9 cellular contexts compared by ENCODE assay signal in genomic region chr18:45920367-45920766, GRCh38. TPM values are rescaled to one million over a fixed set of nuclear protein-coding genes. Genes with fewer than 3 reads are reported as not detected.
A peak's percentile ranks its signal among the peaks of the same experiment; 100 is the strongest.
DNase-seq lines count a peak whose midpoint lies in the region; ATAC-seq and TF ChIP-seq lines count a peak whose summit lies in the region.
"Had no signal": no experiment of that assay in that cellular context is flagged by ENCODE, and none has a peak within 500 bp of the region (broad histone marks: within the 10 kb centered on the region; RNA-seq: fewer than 3 reads in every experiment).

No MANE protein-coding gene starts in this region.

- no peaks in the 10 kb centered on the region for H3K9me3 ChIP-seq in vagina

- no peaks in the 10 kb centered on the region for H3K27me3 ChIP-seq in dorsolateral prefrontal cortex
- no peaks in the 10 kb centered on the region for H3K27me3 ChIP-seq in vagina

- peak; percentile 78 for ATAC-seq in omental fat pad (ENCODE audit: low FRiP score)
- no peak for ATAC-seq in GM18517 (IDR thresholded peaks at IDR 0.05; ENCODE audit: unreplicated experiment)
- ATAC-seq in GM21825 (IDR thresholded peaks at IDR 0.05; ENCODE audit: unreplicated experiment) = no peak

- DNase-seq in DMS153 (lab: John Stamatoyannopoulos, UW) (peak; percentile 60), NCI-H2196 treated with DMSO at 0.1 percent for 48 hours (lab: John Stamatoyannopoulos, UW; ENCODE audit: unreplicated experiment) (peak; percentile 27), dorsolateral prefrontal cortex (peak; percentile 22 to 55 (median 46)), omental fat pad (ENCODE audit: low spot score) (peak; percentile 44), NCI-H1048 (lab: John Stamatoyannopoulos, UW) (no peak), vagina (ENCODE audit: extremely low spot score in 2 of 2) (no peak)
- DNase-seq: activated naive CD8-positive, alpha-beta T cell treated with anti-CD3 and anti-CD28 coated beads, Interleukin-2, amount 10 ng/mL, durations not matched to agents 7 days and 5 days had no signal

- no peak overlapping the region for H3K27ac ChIP-seq in dorsolateral prefrontal cortex
- H3K27ac ChIP-seq in vagina = no peak overlapping the region

- H3K4me3 ChIP-seq in dorsolateral prefrontal cortex (no peak overlapping the region), vagina (no peak overlapping the region)

- peaks cover 0 to 57% of the 10 kb centered on the region in 2 donors for H3K36me3 ChIP-seq in vagina

- no peak for TF ChIP-seq CTCF in dorsolateral prefrontal cortex (IDR thresholded peaks at IDR 0.05 in 54 of 56, conservative IDR thresholded peaks at IDR 0.05 in 2 of 56; ENCODE audit: low read depth in 1 of 56, partially characterized antibody in 56 of 56)
- no peak for TF ChIP-seq CTCF in omental fat pad (IDR thresholded peaks at IDR 0.05)
- TF ChIP-seq CTCF in vagina (IDR thresholded peaks at IDR 0.05) = no peak

- TF ChIP-seq POLR2A in vagina (IDR thresholded peaks at IDR 0.05) = no peak

- intact Hi-C loops in dorsolateral prefrontal cortex (cut with DNase I) = no loop called here
- intact Hi-C loops in vagina (cut with DNase I) = no loop called here

- peaks cover 7% of the 10 kb centered on the region for H3K4me1 ChIP-seq in vagina

RNA-seq across cellular contexts. Expression of gene EPG5, which starts 46.8 kb away (rescaled TPM):
- 10 to 100 TPM; 33.0 to 67.5 (median 49.2) TPM for total RNA-seq in dorsolateral prefrontal cortex
- 10 to 100 TPM; 24.9 to 43.7 (median 26.2) TPM for total RNA-seq in omental fat pad
- 29.5 TPM for total RNA-seq in vagina

Comparison
In these comparisons a context has a peak if more than half of its experiments do, and no peak if none do; other contexts are left out.
1. DNase-seq: peak in DMS153 (single experiment), NCI-H2196 treated with DMSO at 0.1 percent for 48 hours (single experiment), dorsolateral prefrontal cortex (10 of 10) and omental fat pad (single experiment); none in NCI-H1048 (single experiment) and vagina (0 of 2).